23 cellular contexts compared by ENCODE assay signal in the genomic region with DNA sequence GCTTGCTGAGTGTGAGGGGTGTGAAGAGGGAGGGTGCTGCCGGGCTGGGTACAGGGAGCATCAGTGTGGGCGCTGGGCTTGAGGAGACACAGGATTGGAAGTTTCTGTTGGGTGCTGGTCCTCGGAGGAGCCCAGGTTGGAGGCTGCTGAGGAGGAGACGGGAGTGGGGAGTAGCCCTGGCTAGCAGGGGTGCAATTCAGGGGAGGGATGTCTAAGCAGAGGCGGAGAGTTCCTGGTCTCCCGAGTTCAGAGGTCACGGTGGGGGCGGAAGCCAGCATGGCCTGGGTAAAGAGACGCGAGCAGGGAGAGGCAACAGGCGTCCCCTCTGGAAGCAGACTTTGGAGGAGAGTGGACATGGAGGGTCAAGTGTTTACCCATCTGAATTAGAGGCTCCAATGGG.
DNase-seq lines count a peak whose midpoint lies in the region; ATAC-seq and TF ChIP-seq lines count a peak whose summit lies in the region.
"Had no signal": no experiment of that assay in that cellular context is flagged by ENCODE, and none has a peak within 500 bp of the region (broad histone marks: within the 10 kb centered on the region; RNA-seq: fewer than 3 reads in every experiment).

No MANE protein-coding gene starts in this region.

- no peak overlapping the region for H2AFZ ChIP-seq in IMR-90 (replicated peaks; ENCODE audit: low read length, poor library complexity)

- no peak overlapping the region for H3K56ac ChIP-seq in IMR-90 (ENCODE audit: extremely low read depth, insufficient read depth, low read length)

- no peaks in the 10 kb centered on the region for H3K9me1 ChIP-seq in IMR-90 (ENCODE audit: insufficient read depth, low read length)

- peaks cover 41% of the 10 kb centered on the region for H3K36me3 Mint-ChIP-seq in activated CD4-positive, alpha-beta memory T cell treated with anti-CD3 and anti-CD28 coated beads for 36 hours
- H3K36me3 Mint-ChIP-seq in activated CD4-positive, alpha-beta memory T cell treated with anti-CD3 and anti-CD28 coated beads, Interleukin-2, amount 10 ng/mL, durations not matched to agents 7 days and 5 days (ENCODE audit: low read depth) = peaks cover 50% of the 10 kb centered on the region
- H3K36me3 Mint-ChIP-seq in endothelial cell (ENCODE audit: low read depth, unreplicated experiment) = peaks cover 53% of the 10 kb centered on the region
- H3K36me3 Mint-ChIP-seq in stimulated activated effector memory CD8-positive, alpha-beta T cell treated with anti-CD3 and anti-CD28 coated beads, Interleukin-12 subunit alpha, Interleukin-12 subunit beta, amount 100 ng/mL, for 72 hours = peaks cover 51% of the 10 kb centered on the region

- dilution Hi-C loops in IMR-90 (cut with HindIII; ENCODE audit: low sequenced_read_pairs, unreplicated experiment) = no loop called here

- H3K27me3 ChIP-seq in IMR-90 (ENCODE audit: control insufficient read depth, insufficient read depth, low read length) = no peaks in the 10 kb centered on the region
- H3K27me3 ChIP-seq: gastrocnemius medialis, neutrophil had no signal

- H3K36me3 ChIP-seq in IMR-90 (ENCODE audit: control insufficient read depth, insufficient read depth, low read length) = peaks cover 56% of the 10 kb centered on the region

- 97% methylated on average over 10 of the region's 11 CpGs; no CpG with 5 or more reads in 1 of the 2 experiments for WGBS in IMR-90 (ENCODE audit: extremely low coverage in 2 of 2, insufficient read length in 1 of 2), 2 experiments

- peak overlapping the region; percentile 55 for H2AK9ac ChIP-seq in IMR-90 (replicated peaks; ENCODE audit: low read depth, low read length, poor library complexity)

- no peaks in the 10 kb centered on the region for H3K4me1 Mint-ChIP-seq in activated CD4-positive, alpha-beta memory T cell treated with anti-CD3 and anti-CD28 coated beads for 36 hours (ENCODE audit: low read depth)
- no peaks in the 10 kb centered on the region for H3K4me1 Mint-ChIP-seq in activated CD4-positive, alpha-beta memory T cell treated with anti-CD3 and anti-CD28 coated beads, Interleukin-2, amount 10 ng/mL, durations not matched to agents 7 days and 5 days
- no peaks in the 10 kb centered on the region for H3K4me1 Mint-ChIP-seq in endothelial cell (ENCODE audit: unreplicated experiment)
- H3K4me1 Mint-ChIP-seq in stimulated activated effector memory CD8-positive, alpha-beta T cell treated with anti-CD3 and anti-CD28 coated beads, Interleukin-12 subunit alpha, Interleukin-12 subunit beta, amount 100 ng/mL, for 72 hours = no peaks in the 10 kb centered on the region

- BruUV-seq in IMR-90 (replicated peaks; lab: Mats Ljungman, UMichigan) = no TSS peak

- POLR2A ChIA-PET in activated CD4-positive, alpha-beta memory T cell treated with anti-CD3 and anti-CD28 coated beads for 36 hours (lab: Charles Lee) = no interaction called here
- POLR2A ChIA-PET in activated CD4-positive, alpha-beta memory T cell treated with anti-CD3 and anti-CD28 coated beads, Interleukin-2, amount 10 ng/mL, durations not matched to agents 7 days and 5 days (lab: Charles Lee) = no interaction called here
- POLR2A ChIA-PET in IMR-90 (lab: Charles Lee; ENCODE audit: unreplicated experiment) = no interaction called here

- no peak overlapping the region for H4K91ac ChIP-seq in IMR-90 (ENCODE audit: insufficient read depth, low read depth, low read length)

- H2BK15ac ChIP-seq in IMR-90 (ENCODE audit: low read depth, low read length) = no peak overlapping the region

- H3K9me3 Mint-ChIP-seq in activated CD4-positive, alpha-beta memory T cell treated with anti-CD3 and anti-CD28 coated beads for 36 hours = peaks cover 7% of the 10 kb centered on the region
- H3K9me3 Mint-ChIP-seq in activated CD4-positive, alpha-beta memory T cell treated with anti-CD3 and anti-CD28 coated beads, Interleukin-2, amount 10 ng/mL, durations not matched to agents 7 days and 5 days = peaks cover 15% of the 10 kb centered on the region
- H3K9me3 Mint-ChIP-seq in endothelial cell (ENCODE audit: unreplicated experiment) = no peaks in the 10 kb centered on the region
- no peaks in the 10 kb centered on the region for H3K9me3 Mint-ChIP-seq in stimulated activated effector memory CD8-positive, alpha-beta T cell treated with anti-CD3 and anti-CD28 coated beads, Interleukin-12 subunit alpha, Interleukin-12 subunit beta, amount 100 ng/mL, for 72 hours
- H3K9me3 Mint-ChIP-seq: activated T-cell treated with anti-CD3 and anti-CD28 coated beads, Interleukin-2, amount 50 U/mL, for 4 hours; CD8-positive, alpha-beta T cell had no signal

- in situ Hi-C loops in IMR-90 (cut with MboI; ENCODE audit: low sequenced_read_pairs) = no loop called here

- H3K27ac Mint-ChIP-seq in activated CD4-positive, alpha-beta memory T cell treated with anti-CD3 and anti-CD28 coated beads for 36 hours = peak overlapping the region; percentile 5
- H3K27ac Mint-ChIP-seq in activated CD4-positive, alpha-beta memory T cell treated with anti-CD3 and anti-CD28 coated beads, Interleukin-2, amount 10 ng/mL, durations not matched to agents 7 days and 5 days = no peak overlapping the region
- peak overlapping the region; percentile 22 for H3K27ac Mint-ChIP-seq in endothelial cell (ENCODE audit: unreplicated experiment)
- peak overlapping the region; percentile 89 for H3K27ac Mint-ChIP-seq in stimulated activated effector memory CD8-positive, alpha-beta T cell treated with anti-CD3 and anti-CD28 coated beads, Interleukin-12 subunit alpha, Interleukin-12 subunit beta, amount 100 ng/mL, for 72 hours
- H3K27ac Mint-ChIP-seq: CD8-positive, alpha-beta T cell had no signal

- no peaks in the 10 kb centered on the region for H3K4me1 ChIP-seq in IMR-90 (ENCODE audit: control insufficient read depth, insufficient read depth, low read length)
- H3K4me1 ChIP-seq: gastrocnemius medialis, prostate gland had no signal

- no peak overlapping the region for H3K4me2 ChIP-seq in IMR-90 (ENCODE audit: low read depth, low read length)

- H3K9ac ChIP-seq in IMR-90 (ENCODE audit: low read depth, low read length) = no peak overlapping the region

- no peak for TF ChIP-seq CTCF in IMR-90 (conservative IDR thresholded peaks at IDR 0.05; ENCODE audit: low read depth, low read length)
- no peak for TF ChIP-seq CTCF in endothelial cell (IDR thresholded peaks at IDR 0.05; ENCODE audit: unreplicated experiment)

- H4K5ac ChIP-seq in IMR-90 (ENCODE audit: low read depth, low read length) = no peak overlapping the region

- H3K14ac ChIP-seq in IMR-90 (replicated peaks; ENCODE audit: low read depth, low read length) = no peak overlapping the region

- H2AK5ac ChIP-seq in IMR-90 (ENCODE audit: low read depth, low read length) = no peak overlapping the region

- no peak for TF ChIP-seq POLR2A in IMR-90 (IDR thresholded peaks at IDR 0.05; ENCODE audit: low read depth, low read length)

- H3K18ac ChIP-seq in IMR-90 (ENCODE audit: low read depth, low read length) = no peak overlapping the region

- no peak for TF ChIP-seq RAD21 in IMR-90 (IDR thresholded peaks at IDR 0.05; ENCODE audit: low read length)

- CTCF ChIA-PET in activated CD4-positive, alpha-beta memory T cell treated with anti-CD3 and anti-CD28 coated beads for 36 hours (lab: Charles Lee) = no interaction called here
- CTCF ChIA-PET in activated CD4-positive, alpha-beta memory T cell treated with anti-CD3 and anti-CD28 coated beads, Interleukin-2, amount 10 ng/mL, durations not matched to agents 7 days and 5 days (lab: Charles Lee) = no interaction called here
- CTCF ChIA-PET in IMR-90 (lab: Yijun Ruan, JAX) = no interaction called here

- H3K27ac ChIP-seq in IMR-90 (ENCODE audit: insufficient read depth, low read length) = no peak overlapping the region
- H3K27ac ChIP-seq: gastrocnemius medialis, neutrophil, prostate gland had no signal

- no peak overlapping the region for H2BK5ac ChIP-seq in IMR-90 (ENCODE audit: low read depth, low read length, poor library complexity, severe bottlenecking)

- H3K79me1 ChIP-seq in IMR-90 (ENCODE audit: low read depth in 1 of 2, low read length in 2 of 2) = no peaks in the 10 kb centered on the region; a peak in 2 of 4 replicates

- H3K4me3 Mint-ChIP-seq in activated CD4-positive, alpha-beta memory T cell treated with anti-CD3 and anti-CD28 coated beads for 36 hours = no peak overlapping the region
- H3K4me3 Mint-ChIP-seq in activated CD4-positive, alpha-beta memory T cell treated with anti-CD3 and anti-CD28 coated beads, Interleukin-2, amount 10 ng/mL, durations not matched to agents 7 days and 5 days = no peak overlapping the region
- H3K4me3 Mint-ChIP-seq in endothelial cell (ENCODE audit: unreplicated experiment) = peak overlapping the region; percentile 70
- H3K4me3 Mint-ChIP-seq in stimulated activated effector memory CD8-positive, alpha-beta T cell treated with anti-CD3 and anti-CD28 coated beads, Interleukin-12 subunit alpha, Interleukin-12 subunit beta, amount 100 ng/mL, for 72 hours = no peak overlapping the region
- H3K4me3 Mint-ChIP-seq: activated T-cell treated with anti-CD3 and anti-CD28 coated beads, Interleukin-2, amount 50 U/mL, for 4 hours; CD8-positive, alpha-beta T cell had no signal

- H3K9me3 ChIP-seq in IMR-90 (ENCODE audit: control insufficient read depth, insufficient read depth, low read length) = peaks cover 15% of the 10 kb centered on the region; the same call in 1 of the 2 replicates
- H3K9me3 ChIP-seq: gastrocnemius medialis, prostate gland had no signal

- H4K20me1 ChIP-seq in IMR-90 (ENCODE audit: insufficient read depth, low read length) = no peaks in the 10 kb centered on the region

- H3K4ac ChIP-seq in IMR-90 (ENCODE audit: low read depth, low read length) = no peak overlapping the region

- no peak overlapping the region for H3K4me3 ChIP-seq in IMR-90 (ENCODE audit: insufficient read depth, low read depth, low read length)
- H3K4me3 ChIP-seq: gastrocnemius medialis, prostate gland had no signal

- H2BK120ac ChIP-seq in IMR-90 (ENCODE audit: low read depth, low read length) = no peak overlapping the region

- H3K23ac ChIP-seq in IMR-90 (ENCODE audit: low read depth, low read length) = no peak overlapping the region

- H2BK20ac ChIP-seq in IMR-90 (ENCODE audit: low read depth, low read length) = no peak overlapping the region

- ATAC-seq in IMR-90 (ENCODE audit: low read depth) (no peak), GM18861 (IDR thresholded peaks at IDR 0.05; ENCODE audit: unreplicated experiment) (no peak), HG03520 (IDR thresholded peaks at IDR 0.05; ENCODE audit: unreplicated experiment) (no peak)
- no peak for ATAC-seq in stimulated activated effector memory CD8-positive, alpha-beta T cell treated with anti-CD3 and anti-CD28 coated beads, Interleukin-12 subunit alpha, Interleukin-12 subunit beta, amount 100 ng/mL, for 72 hours
- ATAC-seq: activated T-cell treated with anti-CD3 and anti-CD28 coated beads, Interleukin-2, amount 50 U/mL, for 4 hours; CD8-positive, alpha-beta T cell; gastrocnemius medialis; left cardiac atrium had no signal

- DNase-seq in activated CD4-positive, alpha-beta memory T cell treated with anti-CD3 and anti-CD28 coated beads for 36 hours = no peak
- no peak for DNase-seq in activated CD4-positive, alpha-beta memory T cell treated with anti-CD3 and anti-CD28 coated beads, Interleukin-2, amount 10 ng/mL, durations not matched to agents 7 days and 5 days
- DNase-seq in IMR-90 (no peak), endothelial cell (ENCODE audit: low spot score) (no peak), NCI-H2171 (lab: John Stamatoyannopoulos, UW) (no peak)
- no peak for DNase-seq in stimulated activated effector memory CD8-positive, alpha-beta T cell treated with anti-CD3 and anti-CD28 coated beads, Interleukin-12 subunit alpha, Interleukin-12 subunit beta, amount 100 ng/mL, for 72 hours (ENCODE audit: low spot score in 2 of 2)
- DNase-seq: activated CD4-positive, CD25-positive, alpha-beta regulatory T cell treated with anti-CD3 and anti-CD28 coated beads, Interleukin-2, amount 50 U/mL, for 72 hours; activated naive CD4-positive, alpha-beta T cell; activated T-cell treated with anti-CD3 and anti-CD28 coated beads, Interleukin-2, amount 50 U/mL, for 4 hours; anterior cingulate cortex; CD8-positive, alpha-beta T cell; dermis blood vessel endothelial cell; DMS153; gastrocnemius medialis; GOT3; left cardiac atrium; NCI-H1694; stimulated activated CD4-positive, alpha-beta T cell treated with anti-CD3 and anti-CD28 coated beads, Interleukin-4, amount 100 ng/mL, for 4 hours; stimulated activated naive CD4-positive, alpha-beta T cell treated with Interleukin-2 at 50 U/mL for 16 hours had no signal

- no peaks in the 10 kb centered on the region for H3K27me3 Mint-ChIP-seq in activated CD4-positive, alpha-beta memory T cell treated with anti-CD3 and anti-CD28 coated beads for 36 hours
- H3K27me3 Mint-ChIP-seq in activated CD4-positive, alpha-beta memory T cell treated with anti-CD3 and anti-CD28 coated beads, Interleukin-2, amount 10 ng/mL, durations not matched to agents 7 days and 5 days = no peaks in the 10 kb centered on the region
- peaks cover 11% of the 10 kb centered on the region for H3K27me3 Mint-ChIP-seq in endothelial cell (ENCODE audit: unreplicated experiment)

- intact Hi-C loops in activated CD4-positive, alpha-beta memory T cell treated with anti-CD3 and anti-CD28 coated beads for 36 hours (cut with micrococcal nuclease) = no loop called here
- intact Hi-C loops in IMR-90 (cut with micrococcal nuclease) = no loop called here

- no peak overlapping the region for H4K8ac ChIP-seq in IMR-90 (ENCODE audit: low read depth in 2 of 2, low read length in 2 of 2)
